ENCODE assay signal across 1 cellular context in genomic region chr18:26487437-26487836, GRCh38.
TF ChIP-seq lines count a peak whose summit lies in the region.

No MANE protein-coding gene starts in this region.

TF ChIP-seq in IMR-90, 13 proteins besides CTCF, POLR2A, EP300 and RAD21 (continued from another document):
- TF ChIP-seq BHLHE40 (IDR thresholded peaks at IDR 0.05; ENCODE audit: low read depth, low read length) = no peak
